31 cellular contexts compared by ENCODE assay signal in the genomic region with DNA sequence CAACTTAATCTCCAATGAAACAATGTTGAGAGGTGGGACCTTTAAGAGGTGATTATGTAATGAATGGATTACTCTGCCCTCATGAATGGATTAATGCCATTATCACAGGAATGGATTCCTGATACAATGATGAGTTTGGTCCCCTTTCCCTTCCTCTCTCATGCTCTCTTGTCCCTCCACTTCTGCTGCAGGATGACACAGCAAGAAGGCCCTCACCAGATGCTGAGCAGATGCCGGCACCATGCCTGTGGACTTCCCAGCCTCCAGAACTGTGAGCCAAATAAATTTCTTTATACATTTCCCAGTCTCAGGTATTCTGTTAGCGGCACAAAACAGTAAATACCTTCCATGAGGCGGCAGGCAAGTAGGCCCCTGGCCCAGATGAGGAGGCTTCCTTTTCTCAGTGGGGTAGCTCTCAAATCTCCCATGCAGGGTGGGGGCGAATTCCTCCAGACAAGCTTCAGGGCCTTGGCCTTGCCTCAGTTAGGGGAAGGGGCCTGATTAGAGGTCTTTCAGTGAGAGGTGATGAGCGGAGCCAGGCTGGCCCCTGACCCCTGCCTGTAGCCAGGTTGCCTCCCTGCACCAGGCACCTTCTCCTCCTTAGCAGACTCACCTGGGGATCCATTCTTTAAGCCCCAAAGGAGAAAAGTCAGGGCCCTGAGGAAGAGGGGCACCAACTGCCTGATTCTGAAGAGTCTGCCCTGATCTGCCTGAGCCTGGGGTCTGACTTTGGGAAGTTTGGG.
"Had no signal": no experiment of that assay in that cellular context is flagged by ENCODE, and none has a peak within 500 bp of the region (broad histone marks: within the 10 kb centered on the region; RNA-seq: fewer than 3 reads in every experiment).

No MANE protein-coding gene starts in this region.

- H3K4me1 ChIP-seq: gastrocnemius medialis, neural progenitor cell, suprapubic skin, vagina had no signal

- H3K79me2 ChIP-seq: hepatocyte had no signal

- H3K36me3 Mint-ChIP-seq: memory B cell; naive B cell; natural killer cell treated with Interleukin-12 subunit alpha and Interleukin-12 subunit beta and Interleukin-15 and Interleukin-18, amount 100 ng/mL, for 72 hours; neural progenitor cell had no signal

- H3K27me3 ChIP-seq: gastrocnemius medialis, heart left ventricle, hepatocyte, neural progenitor cell, ovary, suprapubic skin, vagina had no signal

- ATAC-seq: effector memory CD8-positive, alpha-beta T cell; gastrocnemius medialis; heart left ventricle; left colon; left ventricle myocardium superior; mucosa of descending colon; natural killer cell treated with Interleukin-12 subunit alpha and Interleukin-12 subunit beta and Interleukin-15 and Interleukin-18, amount 100 ng/mL, for 72 hours; sciatic nerve; stimulated activated naive CD8-positive, alpha-beta T cell treated with anti-CD3 and anti-CD28 coated beads, Interleukin-15, amount 100 ng/mL, for 72 hours had no signal

- H3K27ac Mint-ChIP-seq: effector memory CD8-positive, alpha-beta T cell; memory B cell; mesothelial cell of epicardium; naive B cell; natural killer cell treated with Interleukin-12 subunit alpha and Interleukin-12 subunit beta and Interleukin-15 and Interleukin-18, amount 100 ng/mL, for 72 hours; neural progenitor cell; stimulated activated naive CD8-positive, alpha-beta T cell treated with anti-CD3 and anti-CD28 coated beads, Interleukin-15, amount 100 ng/mL, for 72 hours had no signal

- H2AFZ ChIP-seq: hepatocyte, neural progenitor cell had no signal

- H3K27ac ChIP-seq: coronary artery, gastrocnemius medialis, heart left ventricle, hepatocyte, neural progenitor cell, ovary, suprapubic skin, vagina had no signal

- H3K4me1 Mint-ChIP-seq: memory B cell; naive B cell; neural progenitor cell; stimulated activated naive CD8-positive, alpha-beta T cell treated with anti-CD3 and anti-CD28 coated beads, Interleukin-15, amount 100 ng/mL, for 72 hours had no signal

- FAIRE-seq: islet of Langerhans had no signal

- DNase-seq: dermis blood vessel endothelial cell; effector memory CD8-positive, alpha-beta T cell; gastrocnemius medialis; heart left ventricle; kidney glomerular epithelial cell; left colon; left ventricle myocardium superior; mucosa of descending colon; naive B cell; nucleus accumbens; ovary; posterior cingulate gyrus; stimulated activated CD4-positive, alpha-beta T cell treated with anti-CD3 and anti-CD28 coated beads, Interleukin-12 subunit alpha, Interleukin-12 subunit beta, amount 100 ng/mL, for 4 hours; stimulated activated CD4-positive, alpha-beta T cell treated with anti-CD3 and anti-CD28 coated beads, Interleukin-1b, Interleukin-23, amount 100 ng/mL, for 48 hours; stimulated activated CD4-positive, alpha-beta T cell treated with anti-CD3 and anti-CD28 coated beads, Interleukin-4, amount 100 ng/mL, for 1 hour; stimulated activated CD8-positive, alpha-beta memory T cell treated with anti-CD3 and anti-CD28 coated beads, Interleukin-4, amount 100 ng/mL, for 48 hours; stimulated activated naive CD4-positive, alpha-beta T cell; stimulated activated naive CD8-positive, alpha-beta T cell treated with anti-CD3 and anti-CD28 coated beads, Interleukin-15, amount 100 ng/mL, for 72 hours; trophoblast cell had no signal

- H3K4me2 ChIP-seq: hepatocyte, neural progenitor cell, smooth muscle cell had no signal

- H3K9me3 ChIP-seq: gastrocnemius medialis, mucosa of descending colon, ovary, suprapubic skin, vagina had no signal

- H3K4me3 ChIP-seq: coronary artery, gastrocnemius medialis, heart left ventricle, hepatocyte, lung, mucosa of descending colon, neural progenitor cell, ovary, smooth muscle cell, suprapubic skin, vagina had no signal

- H3K4me3 Mint-ChIP-seq: effector memory CD8-positive, alpha-beta T cell; memory B cell; mesothelial cell of epicardium; naive B cell; natural killer cell treated with Interleukin-12 subunit alpha and Interleukin-12 subunit beta and Interleukin-15 and Interleukin-18, amount 100 ng/mL, for 72 hours; neural progenitor cell; stimulated activated naive CD8-positive, alpha-beta T cell treated with anti-CD3 and anti-CD28 coated beads, Interleukin-15, amount 100 ng/mL, for 72 hours had no signal

- H3K36me3 ChIP-seq: gastrocnemius medialis, heart left ventricle, neural progenitor cell, ovary, suprapubic skin, vagina had no signal

- H3K9me3 Mint-ChIP-seq: effector memory CD8-positive, alpha-beta T cell; memory B cell; natural killer cell treated with Interleukin-12 subunit alpha and Interleukin-12 subunit beta and Interleukin-15 and Interleukin-18, amount 100 ng/mL, for 72 hours; stimulated activated naive CD8-positive, alpha-beta T cell treated with anti-CD3 and anti-CD28 coated beads, Interleukin-15, amount 100 ng/mL, for 72 hours had no signal
